Comparison of ENCODE assay signal across 21 cellular contexts in genomic region chr11:129767827-129768226, GRCh38. TPM values are rescaled to one million over a fixed set of nuclear protein-coding genes. Genes with fewer than 3 reads are reported as not detected.
"Had no signal": no experiment of that assay in that cellular context is flagged by ENCODE, and none has a peak within 500 bp of the region (broad histone marks: within the 10 kb centered on the region; RNA-seq: fewer than 3 reads in every experiment).

No MANE protein-coding gene starts in this region.

- H3K27ac Mint-ChIP-seq: activated CD4-positive, alpha-beta memory T cell treated with anti-CD3 and anti-CD28 coated beads for 36 hours; activated naive CD8-positive, alpha-beta T cell treated with anti-CD3 and anti-CD28 coated beads for 36 hours; activated T-helper 1 cell treated with anti-CD3 and anti-CD28 coated beads, Interleukin-12 subunit alpha, Interleukin-12 subunit beta, Interleukin-2, Interleukin-4 antibody, amounts not matched to agents 30 ng/mL and 10 ng/mL and 1 ng/mL, durations not matched to agents 14 hours and 24 hours and 36 hours; WTC11 had no signal

- ATAC-seq: activated CD4-positive, CD25-positive, alpha-beta regulatory T cell treated with anti-CD3 and anti-CD28 coated beads, Interleukin-2, amount 50 U/mL, for 24 hours; activated T-cell treated with anti-CD3 and anti-CD28 coated beads, Interleukin-2, amount 50 U/mL, for 4 hours had no signal

- DNase-seq: activated CD4-positive, alpha-beta T cell treated with anti-CD3 and anti-CD28 coated beads for 4 hours; activated CD8-positive, alpha-beta memory T cell treated with anti-CD3 and anti-CD28 coated beads, Interleukin-2, amount 50 U/mL, for 4 hours; activated naive CD4-positive, alpha-beta T cell; activated naive CD4-positive, alpha-beta T cell treated with anti-CD3 and anti-CD28 coated beads, Interleukin-2, amount 50 U/mL, for 16 hours; activated T-cell treated with anti-CD3 and anti-CD28 coated beads for 4 hours; activated T-cell treated with anti-CD3 and anti-CD28 coated beads, Interleukin-2, amount 50 U/mL, for 4 hours; amniotic stem cell; aorta; NCI-H187; NCI-H2029 treated with DMSO at 0.1 percent for 48 hours; NCI-H2107; NCI-H2171; Right ventricle myocardium superior; T1000 had no signal

- H3K36me3 Mint-ChIP-seq: activated naive CD8-positive, alpha-beta T cell treated with anti-CD3 and anti-CD28 coated beads for 36 hours; WTC11 had no signal

- H3K27me3 ChIP-seq: brain microvascular endothelial cell had no signal

- H3K36me3 ChIP-seq: brain microvascular endothelial cell had no signal

- H3K27ac ChIP-seq: brain microvascular endothelial cell had no signal

- H3K4me3 Mint-ChIP-seq: activated CD4-positive, alpha-beta memory T cell treated with anti-CD3 and anti-CD28 coated beads for 36 hours; activated naive CD8-positive, alpha-beta T cell treated with anti-CD3 and anti-CD28 coated beads for 36 hours; activated T-cell treated with anti-CD3 and anti-CD28 coated beads, Interleukin-2, amount 50 U/mL, for 4 hours; activated T-helper 1 cell treated with anti-CD3 and anti-CD28 coated beads, Interleukin-12 subunit alpha, Interleukin-12 subunit beta, Interleukin-2, Interleukin-4 antibody, amounts not matched to agents 30 ng/mL and 10 ng/mL and 1 ng/mL, durations not matched to agents 14 hours and 24 hours and 36 hours; WTC11 had no signal

RNA-seq across cellular contexts. Expression of gene TMEM45B, which starts 47.8 kb away (rescaled TPM):
- total RNA-seq: OCI-LY7, Right ventricle myocardium superior had no signal
